ENCODE assay signal across 22 cellular contexts in genomic region chr4:29711226-29711625, GRCh38.
"Had no signal": no experiment of that assay in that cellular context is flagged by ENCODE, and none has a peak within 500 bp of the region (broad histone marks: within the 10 kb centered on the region; RNA-seq: fewer than 3 reads in every experiment).

No MANE protein-coding gene starts in this region.

- DNase-seq: activated CD4-positive, alpha-beta memory T cell treated with anti-CD3 and anti-CD28 coated beads, Interleukin-2, amount 10 ng/mL, durations not matched to agents 7 days and 5 days; activated CD4-positive, alpha-beta T cell treated with anti-CD3 and anti-CD28 coated beads for 48 hours; activated CD4-positive, CD25-positive, alpha-beta regulatory T cell; activated CD8-positive, alpha-beta memory T cell treated with anti-CD3 and anti-CD28 coated beads, Interleukin-2, amount 10 ng/mL, durations not matched to agents 7 days and 5 days; activated naive CD4-positive, alpha-beta T cell; activated naive CD8-positive, alpha-beta T cell treated with anti-CD3 and anti-CD28 coated beads for 36 hours; body of pancreas; caudate nucleus; endodermal cell; erythroblast; islet precursor cell; left colon; lower lobe of right lung; naive thymus-derived CD8-positive, alpha-beta T cell; stimulated activated naive CD8-positive, alpha-beta T cell treated with anti-CD3 and anti-CD28 coated beads, Interleukin-15, Interleukin-2, amounts not matched to agents 100 U/mL and 50 U/mL, for 24 hours; substantia nigra; T-helper 9 cell; tibial artery had no signal

- H3K4me3 ChIP-seq: body of pancreas, hepatocyte, lower lobe of right lung, prostate gland, right atrium auricular region, skin epidermis, tibial artery had no signal

- H3K27ac ChIP-seq: body of pancreas, hepatocyte, lower lobe of right lung, prostate gland, right atrium auricular region, skin epidermis, tibial artery had no signal

- H3K9me3 ChIP-seq: lower lobe of right lung, prostate gland, right atrium auricular region, tibial artery had no signal

- H3K79me2 ChIP-seq: hepatocyte had no signal

- ATAC-seq: activated CD8-positive, alpha-beta memory T cell treated with anti-CD3 and anti-CD28 coated beads, Interleukin-2, amount 10 ng/mL, durations not matched to agents 7 days and 5 days; body of pancreas; left colon; lower lobe of right lung; naive thymus-derived CD8-positive, alpha-beta T cell; stimulated activated naive CD8-positive, alpha-beta T cell treated with anti-CD3 and anti-CD28 coated beads, Interleukin-15, Interleukin-2, amounts not matched to agents 100 U/mL and 50 U/mL, for 24 hours had no signal

- H3K4me1 ChIP-seq: body of pancreas, lower lobe of right lung, prostate gland, right atrium auricular region, tibial artery had no signal

- H2AFZ ChIP-seq: hepatocyte had no signal

- H3K36me3 ChIP-seq: lower lobe of right lung, prostate gland, right atrium auricular region, tibial artery had no signal

- H3K4me2 ChIP-seq: hepatocyte had no signal

- H3K27me3 ChIP-seq: body of pancreas, hepatocyte, right atrium auricular region, tibial artery had no signal
